Comparison of ENCODE assay signal across 9 cellular contexts in genomic region chr15:100339451-100339850, GRCh38. TPM values are rescaled to one million over a fixed set of nuclear protein-coding genes. Genes with fewer than 3 reads are reported as not detected.
DNase-seq lines count a peak whose midpoint lies in the region; ATAC-seq and TF ChIP-seq lines count a peak whose summit lies in the region.
"Not testable (repeated sequence)": the region's sequence is repeated elsewhere in the genome, so short reads cannot be mapped to it uniquely, and the experiment has no call there.
"Had no signal": no experiment of that assay in that cellular context is flagged by ENCODE, and none has a peak within 500 bp of the region (broad histone marks: within the 10 kb centered on the region; RNA-seq: fewer than 3 reads in every experiment).

No MANE protein-coding gene starts in this region.

- not testable (repeated sequence) for H3K36me3 ChIP-seq in CD4-positive, alpha-beta memory T cell (ENCODE audit: insufficient read depth, low read length); PC-3 (ENCODE audit: low read depth, low read length)

- H3K4me1 Mint-ChIP-seq in CD4-positive, alpha-beta memory T cell, result peaks cover 14 to 50% (median 27%) of the 10 kb centered on the region in 4 donors
- peaks cover 29% of the 10 kb centered on the region for H3K4me1 Mint-ChIP-seq in activated CD4-positive, alpha-beta memory T cell treated with anti-CD3 and anti-CD28 coated beads for 36 hours (ENCODE audit: low read depth)
- peaks cover 43% of the 10 kb centered on the region for H3K4me1 Mint-ChIP-seq in activated naive CD4-positive, alpha-beta T cell treated with anti-CD3 and anti-CD28 coated beads, Interleukin-2, amount 50 U/mL, for 24 hours
- peaks cover 16 to 19% of the 10 kb centered on the region in 2 donors for H3K4me1 Mint-ChIP-seq in effector memory CD8-positive, alpha-beta T cell (ENCODE audit: low read depth in 2 of 2)
- H3K4me1 Mint-ChIP-seq in mesothelial cell of epicardium (peaks cover 53% of the 10 kb centered on the region), nephron progenitor cell (peaks cover 37% of the 10 kb centered on the region)
- H3K4me1 Mint-ChIP-seq in stimulated activated effector memory CD8-positive, alpha-beta T cell treated with anti-CD3 and anti-CD28 coated beads, Interleukin-12 subunit alpha, Interleukin-12 subunit beta, amount 100 ng/mL, for 72 hours, result peaks cover 12% of the 10 kb centered on the region

- H3F3A ChIP-seq in PC-3 (ENCODE audit: low read length, unreplicated experiment), result not testable (repeated sequence)

- CTCF ChIA-PET in CD4-positive, alpha-beta memory T cell (lab: Charles Lee; ENCODE audit: partially characterized antibody), result interaction anchor here (0.6 to 10.3 kb wide), 29 partner anchors 10 to 1826 kb away, joined by 3 to 151 read pairs (median 4); no protein-coding TSS in a partner anchor
- CTCF ChIA-PET in PC-3 (lab: Charles Lee), result interaction anchor here (0.5 to 1.4 kb wide), 5 partner anchors 11 to 411 kb away, joined by 3 to 6 read pairs (median 4); no protein-coding TSS in a partner anchor
- CTCF ChIA-PET in activated CD4-positive, alpha-beta memory T cell treated with anti-CD3 and anti-CD28 coated beads for 36 hours (lab: Charles Lee), result interaction anchor here (0.6 to 8.1 kb wide), 20 partner anchors 10 to 1085 kb away, joined by 3 to 182 read pairs (median 4); no protein-coding TSS in a partner anchor

- not testable (repeated sequence) for H3K36me3 Mint-ChIP-seq in CD4-positive, alpha-beta memory T cell; activated CD4-positive, alpha-beta memory T cell treated with anti-CD3 and anti-CD28 coated beads for 36 hours; activated naive CD4-positive, alpha-beta T cell treated with anti-CD3 and anti-CD28 coated beads, Interleukin-2, amount 50 U/mL, for 24 hours; mesothelial cell of epicardium; nephron progenitor cell (ENCODE audit: low read depth); stimulated activated effector memory CD8-positive, alpha-beta T cell treated with anti-CD3 and anti-CD28 coated beads, Interleukin-12 subunit alpha, Interleukin-12 subunit beta, amount 100 ng/mL, for 72 hours
- H3K36me3 Mint-ChIP-seq in effector memory CD8-positive, alpha-beta T cell (ENCODE audit: insufficient read depth), result peaks cover 14% of the 10 kb centered on the region

- not testable (repeated sequence) for H3K9me3 Mint-ChIP-seq in CD4-positive, alpha-beta memory T cell; activated CD4-positive, alpha-beta memory T cell treated with anti-CD3 and anti-CD28 coated beads for 36 hours; activated naive CD4-positive, alpha-beta T cell treated with anti-CD3 and anti-CD28 coated beads, Interleukin-2, amount 50 U/mL, for 24 hours; effector memory CD8-positive, alpha-beta T cell; mesothelial cell of epicardium; nephron progenitor cell; stimulated activated effector memory CD8-positive, alpha-beta T cell treated with anti-CD3 and anti-CD28 coated beads, Interleukin-12 subunit alpha, Interleukin-12 subunit beta, amount 100 ng/mL, for 72 hours

- H3K79me2 ChIP-seq in PC-3 (ENCODE audit: low read length), result not testable (repeated sequence)

- not testable (repeated sequence) for TF ChIP-seq CTCF in PC-3 (conservative IDR thresholded peaks at IDR 0.05; ENCODE audit: low read depth, low read length); mesothelial cell of epicardium (IDR thresholded peaks at IDR 0.05; ENCODE audit: unreplicated experiment); nephron progenitor cell (IDR thresholded peaks at IDR 0.05)

- not testable (repeated sequence) for DNase-seq in CD4-positive, alpha-beta memory T cell; PC-3; activated CD4-positive, alpha-beta memory T cell treated with anti-CD3 and anti-CD28 coated beads for 36 hours; effector memory CD8-positive, alpha-beta T cell; mesothelial cell of epicardium (ENCODE audit: low spot score in 2 of 2, unreplicated experiment in 2 of 2); nephron progenitor cell; stimulated activated effector memory CD8-positive, alpha-beta T cell treated with anti-CD3 and anti-CD28 coated beads, Interleukin-12 subunit alpha, Interleukin-12 subunit beta, amount 100 ng/mL, for 72 hours (ENCODE audit: low spot score in 2 of 2)

- H3K4me3 ChIP-seq in CD4-positive, alpha-beta memory T cell (ENCODE audit: low read length in 2 of 2); PC-3 (ENCODE audit: low read length): not testable (repeated sequence)

- not testable (repeated sequence) for BruUV-seq in PC-3 (replicated peaks; lab: Mats Ljungman, UMichigan)

- intact Hi-C loops in CD4-positive, alpha-beta memory T cell (cut with micrococcal nuclease), result loop anchor here (1.0 to 10.0 kb wide), 4 partner anchors 207 to 1066 kb away; partner anchors contain the start of gene LYSMD4
- intact Hi-C loops in PC-3 (cut with micrococcal nuclease), result loop anchor here (1.0 to 2.0 kb wide), 3 partner anchors 296 to 411 kb away; no protein-coding TSS in a partner anchor
- intact Hi-C loops in activated CD4-positive, alpha-beta memory T cell treated with anti-CD3 and anti-CD28 coated beads for 36 hours (cut with micrococcal nuclease), result loop anchor here (1.0 to 10.0 kb wide), 5 partner anchors 227 to 1055 kb away; partner anchors contain the start of gene MEF2A

- H3K9me2 ChIP-seq in PC-3 (replicated peaks; ENCODE audit: low read length), result not testable (repeated sequence)

- not testable (repeated sequence) for H3K9ac ChIP-seq in PC-3 (ENCODE audit: low read length)

- H4K20me1 ChIP-seq in PC-3 (ENCODE audit: low read length), result not testable (repeated sequence)

- peaks cover 34% of the 10 kb centered on the region for H3K4me1 ChIP-seq in CD4-positive, alpha-beta memory T cell (ENCODE audit: insufficient read depth, low read length)
- H3K4me1 ChIP-seq in PC-3 (ENCODE audit: insufficient read depth, low read length), result peaks cover 20% of the 10 kb centered on the region

- H2AFZ ChIP-seq in PC-3 (ENCODE audit: low read length), result not testable (repeated sequence)

- H3K27ac Mint-ChIP-seq in CD4-positive, alpha-beta memory T cell, result peak overlapping the region in 5 of 7 donors; percentile 1 to 81 (median 61)
- H3K27ac Mint-ChIP-seq in activated CD4-positive, alpha-beta memory T cell treated with anti-CD3 and anti-CD28 coated beads for 36 hours; effector memory CD8-positive, alpha-beta T cell; nephron progenitor cell; stimulated activated effector memory CD8-positive, alpha-beta T cell treated with anti-CD3 and anti-CD28 coated beads, Interleukin-12 subunit alpha, Interleukin-12 subunit beta, amount 100 ng/mL, for 72 hours: not testable (repeated sequence)
- peak overlapping the region; percentile 36 for H3K27ac Mint-ChIP-seq in activated naive CD4-positive, alpha-beta T cell treated with anti-CD3 and anti-CD28 coated beads, Interleukin-2, amount 50 U/mL, for 24 hours
- H3K27ac Mint-ChIP-seq in mesothelial cell of epicardium, result peak overlapping the region; percentile 35

- not testable (repeated sequence) for H3K27me3 Mint-ChIP-seq in CD4-positive, alpha-beta memory T cell; activated CD4-positive, alpha-beta memory T cell treated with anti-CD3 and anti-CD28 coated beads for 36 hours; activated naive CD4-positive, alpha-beta T cell treated with anti-CD3 and anti-CD28 coated beads, Interleukin-2, amount 50 U/mL, for 24 hours
- H3K27me3 Mint-ChIP-seq in effector memory CD8-positive, alpha-beta T cell, result peaks cover 0 to 21% of the 10 kb centered on the region in 2 donors
- H3K27me3 Mint-ChIP-seq in mesothelial cell of epicardium (ENCODE audit: low read depth) (peaks cover 21% of the 10 kb centered on the region), nephron progenitor cell (ENCODE audit: low read depth, poor library complexity) (peaks cover 59% of the 10 kb centered on the region)

- peak; percentile 17 for ATAC-seq in PC-3
- ATAC-seq in effector memory CD8-positive, alpha-beta T cell (replicated peaks); stimulated activated effector memory CD8-positive, alpha-beta T cell treated with anti-CD3 and anti-CD28 coated beads, Interleukin-12 subunit alpha, Interleukin-12 subunit beta, amount 100 ng/mL, for 72 hours: not testable (repeated sequence)

- not testable (repeated sequence) for H3K27me3 ChIP-seq in CD4-positive, alpha-beta memory T cell (ENCODE audit: insufficient read depth, low read length); PC-3 (ENCODE audit: low read length)

- POLR2A ChIA-PET in CD4-positive, alpha-beta memory T cell (lab: Charles Lee; ENCODE audit: partially characterized antibody), result interaction anchor here (1.6 to 4.6 kb wide), 4 partner anchors 10 to 411 kb away, joined by 6 to 32 read pairs (median 26); partner anchors contain the start of genes ASB7 and LINS1
- POLR2A ChIA-PET in PC-3 (lab: Charles Lee; ENCODE audit: unreplicated experiment), result interaction anchor here (0.7 kb wide), 1 partner anchor 262 kb away, joined by 22 read pairs; the partner anchor contains the start of gene LINS1
- POLR2A ChIA-PET in activated CD4-positive, alpha-beta memory T cell treated with anti-CD3 and anti-CD28 coated beads for 36 hours (lab: Charles Lee), result interaction anchor here (0.8 kb wide), 1 partner anchor 9 kb away, joined by 3 read pairs; no protein-coding TSS in a partner anchor

- H3K9me3 ChIP-seq in CD4-positive, alpha-beta memory T cell (ENCODE audit: control insufficient read depth in 1 of 2, low read length in 2 of 2); PC-3 (ENCODE audit: low read length): not testable (repeated sequence)

- peak overlapping the region; percentile 63 to 87 (median 76) for H3K4me3 Mint-ChIP-seq in CD4-positive, alpha-beta memory T cell
- H3K4me3 Mint-ChIP-seq in activated CD4-positive, alpha-beta memory T cell treated with anti-CD3 and anti-CD28 coated beads for 36 hours, result peak overlapping the region; percentile 29
- peak overlapping the region; percentile 12 for H3K4me3 Mint-ChIP-seq in activated naive CD4-positive, alpha-beta T cell treated with anti-CD3 and anti-CD28 coated beads, Interleukin-2, amount 50 U/mL, for 24 hours
- H3K4me3 Mint-ChIP-seq in effector memory CD8-positive, alpha-beta T cell, result peak overlapping the region; percentile 63 to 64
- H3K4me3 Mint-ChIP-seq in mesothelial cell of epicardium (peak overlapping the region; percentile 69), nephron progenitor cell (peak overlapping the region; percentile 75)
- H3K4me3 Mint-ChIP-seq in stimulated activated effector memory CD8-positive, alpha-beta T cell treated with anti-CD3 and anti-CD28 coated beads, Interleukin-12 subunit alpha, Interleukin-12 subunit beta, amount 100 ng/mL, for 72 hours, result peak overlapping the region; percentile 44

- H3K27ac ChIP-seq in CD4-positive, alpha-beta memory T cell (ENCODE audit: low read depth, low read length); PC-3 (ENCODE audit: low read length): not testable (repeated sequence)

- H3K4me2 ChIP-seq in PC-3 (ENCODE audit: low read length), result peak overlapping the region; percentile 52

RNA-seq across cellular contexts. Expression of gene ADAMTS17, which starts 2.3 kb away (rescaled TPM):
- total RNA-seq in CD4-positive, alpha-beta memory T cell, result 1 to 10 TPM; 4.7 to 6.2 TPM
- polyA plus RNA-seq in CD4-positive, alpha-beta memory T cell, result 1 to 10 TPM; 2.1 to 4.8 TPM
- 5.5 and 6.9 TPM in 2 replicates for total RNA-seq in PC-3 (2014; rRNA removed)
- 1 to 10 TPM in 1 of 2 experiments, under 1 TPM in 1; 0.99 to 1.2 TPM for total RNA-seq in activated CD4-positive, alpha-beta memory T cell treated with anti-CD3 and anti-CD28 coated beads for 36 hours
- total RNA-seq in mesothelial cell of epicardium, result 39.4 to 42.1 TPM (median 40.2 TPM) in 3 replicates
- total RNA-seq: HFFc6 had no signal

Comparison
In these comparisons a context has a peak if more than half of its experiments do, and no peak if none do; other contexts are left out.
1. H3K4me3 Mint-ChIP-seq: peak in every context shown above with its lines; median percentile 76 in CD4-positive, alpha-beta memory T cell; 75 in nephron progenitor cell; 69 in mesothelial cell of epicardium; 64 in effector memory CD8-positive, alpha-beta T cell; 44 in stimulated activated effector memory CD8-positive, alpha-beta T cell treated with anti-CD3 and anti-CD28 coated beads, Interleukin-12 subunit alpha, Interleukin-12 subunit beta, amount 100 ng/mL, for 72 hours; 29 in activated CD4-positive, alpha-beta memory T cell treated with anti-CD3 and anti-CD28 coated beads for 36 hours; 12 in activated naive CD4-positive, alpha-beta T cell treated with anti-CD3 and anti-CD28 coated beads, Interleukin-2, amount 50 U/mL, for 24 hours.